Comparison of ENCODE assay signal across 22 cellular contexts in the genomic region with DNA sequence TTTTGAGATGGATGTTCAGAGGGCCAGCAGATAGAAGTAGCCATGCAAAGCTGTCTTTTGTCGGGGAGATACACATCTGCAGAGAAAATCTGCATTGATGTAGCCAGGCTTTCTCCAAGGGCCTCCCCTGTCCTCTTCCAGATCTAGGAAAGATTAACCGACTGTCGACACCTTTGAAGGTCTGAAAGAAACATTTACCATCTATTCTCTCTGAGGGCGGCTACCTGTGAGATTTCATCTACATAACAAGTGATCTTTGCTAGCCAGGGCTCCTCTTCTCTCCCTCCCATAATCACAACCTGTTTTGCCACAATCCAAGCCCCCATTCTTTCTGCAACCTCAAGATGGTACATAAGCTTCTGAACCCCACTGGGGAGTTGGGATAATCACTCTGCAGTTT.
"Had no signal": no experiment of that assay in that cellular context is flagged by ENCODE, and none has a peak within 500 bp of the region (broad histone marks: within the 10 kb centered on the region; RNA-seq: fewer than 3 reads in every experiment).

No MANE protein-coding gene starts in this region.

- H3K4me3 Mint-ChIP-seq: nephron; stimulated activated effector memory CD8-positive, alpha-beta T cell treated with anti-CD3 and anti-CD28 coated beads, Interleukin-12 subunit alpha, Interleukin-12 subunit beta, amount 100 ng/mL, for 72 hours; type B pancreatic cell had no signal

- H3K9me3 ChIP-seq: prostate gland, right lobe of liver, suprapubic skin, thyroid gland had no signal

- H3K9me3 Mint-ChIP-seq: nephron had no signal

- H3K79me2 ChIP-seq: parathyroid adenoma had no signal

- H3K36me3 Mint-ChIP-seq: naive B cell; stimulated activated effector memory CD8-positive, alpha-beta T cell treated with anti-CD3 and anti-CD28 coated beads, Interleukin-12 subunit alpha, Interleukin-12 subunit beta, amount 100 ng/mL, for 72 hours; type B pancreatic cell had no signal

- ATAC-seq: foreskin keratinocyte; left colon; left ventricle myocardium superior; right lobe of liver; stimulated activated effector memory CD8-positive, alpha-beta T cell treated with anti-CD3 and anti-CD28 coated beads, Interleukin-12 subunit alpha, Interleukin-12 subunit beta, amount 100 ng/mL, for 72 hours; stimulated activated naive CD8-positive, alpha-beta T cell treated with anti-CD3 and anti-CD28 coated beads, Interleukin-15, Interleukin-2, amounts not matched to agents 100 U/mL and 50 U/mL, for 24 hours had no signal

- H3K9ac ChIP-seq: parathyroid adenoma had no signal

- H3K27ac ChIP-seq: dorsolateral prefrontal cortex, foreskin keratinocyte, parathyroid adenoma, prostate gland, right lobe of liver, suprapubic skin, thyroid gland had no signal

- H3K27ac Mint-ChIP-seq: naive B cell; nephron; stimulated activated effector memory CD8-positive, alpha-beta T cell treated with anti-CD3 and anti-CD28 coated beads, Interleukin-12 subunit alpha, Interleukin-12 subunit beta, amount 100 ng/mL, for 72 hours; type B pancreatic cell had no signal

- H3K4me3 ChIP-seq: dorsolateral prefrontal cortex, lung, prostate gland, right lobe of liver, suprapubic skin, thyroid gland had no signal

- DNase-seq: cortex of kidney; dorsolateral prefrontal cortex; effector CD8-positive, alpha-beta T cell; erythroblast; foreskin keratinocyte; left colon; left ventricle myocardium superior; mesenchymal stem cell; naive B cell; occipital lobe; right lobe of liver; stimulated activated CD4-positive, alpha-beta T cell treated with anti-CD3 and anti-CD28 coated beads, Interleukin-4, amount 100 ng/mL, for 1 hour; stimulated activated CD8-positive, alpha-beta memory T cell treated with anti-CD3 and anti-CD28 coated beads, Interleukin-4, amount 100 ng/mL, for 48 hours; stimulated activated naive CD8-positive, alpha-beta T cell treated with anti-CD3 and anti-CD28 coated beads, Interleukin-15, Interleukin-2, amounts not matched to agents 100 U/mL and 50 U/mL, for 24 hours; thyroid gland had no signal

- H3K27me3 ChIP-seq: dorsolateral prefrontal cortex, foreskin keratinocyte, right lobe of liver, suprapubic skin, thyroid gland had no signal

- H3K4me1 ChIP-seq: foreskin keratinocyte, parathyroid adenoma, prostate gland, right lobe of liver, suprapubic skin, thyroid gland had no signal

- H3K27me3 Mint-ChIP-seq: naive B cell had no signal

- H3K4me1 Mint-ChIP-seq: naive B cell; stimulated activated effector memory CD8-positive, alpha-beta T cell treated with anti-CD3 and anti-CD28 coated beads, Interleukin-12 subunit alpha, Interleukin-12 subunit beta, amount 100 ng/mL, for 72 hours had no signal

- H2AFZ ChIP-seq: parathyroid adenoma had no signal

- H3K36me3 ChIP-seq: prostate gland, right lobe of liver, suprapubic skin, thyroid gland had no signal
